ENCODE assay signal across 10 cellular contexts in genomic region chr22:39797528-39798147, GRCh38.
"Had no signal": no experiment of that assay in that cellular context is flagged by ENCODE, and none has a peak within 500 bp of the region (broad histone marks: within the 10 kb centered on the region; RNA-seq: fewer than 3 reads in every experiment).

No MANE protein-coding gene starts in this region.

- H3K27ac ChIP-seq: HL-60 had no signal

- H3K4me1 Mint-ChIP-seq: GM23338, H9, IgD-negative memory B cell had no signal

- FAIRE-seq: H1, H54, HepG2 had no signal

- H3K4me3 ChIP-seq: GM23338 had no signal

- H2AFZ ChIP-seq: GM23338 had no signal

- DNase-seq: H9, HCEC 1CT, HFFc6, KG1 had no signal

- H3K4me2 ChIP-seq: GM23338 had no signal

- H3K27ac Mint-ChIP-seq: GM23338, H9, HFFc6 had no signal

- H3K4me3 Mint-ChIP-seq: GM23338, H9, HFFc6, IgD-negative memory B cell had no signal

- ATAC-seq: GM23338, HepG2 had no signal
